ENCODE assay signal across 8 cellular contexts in the genomic region with DNA sequence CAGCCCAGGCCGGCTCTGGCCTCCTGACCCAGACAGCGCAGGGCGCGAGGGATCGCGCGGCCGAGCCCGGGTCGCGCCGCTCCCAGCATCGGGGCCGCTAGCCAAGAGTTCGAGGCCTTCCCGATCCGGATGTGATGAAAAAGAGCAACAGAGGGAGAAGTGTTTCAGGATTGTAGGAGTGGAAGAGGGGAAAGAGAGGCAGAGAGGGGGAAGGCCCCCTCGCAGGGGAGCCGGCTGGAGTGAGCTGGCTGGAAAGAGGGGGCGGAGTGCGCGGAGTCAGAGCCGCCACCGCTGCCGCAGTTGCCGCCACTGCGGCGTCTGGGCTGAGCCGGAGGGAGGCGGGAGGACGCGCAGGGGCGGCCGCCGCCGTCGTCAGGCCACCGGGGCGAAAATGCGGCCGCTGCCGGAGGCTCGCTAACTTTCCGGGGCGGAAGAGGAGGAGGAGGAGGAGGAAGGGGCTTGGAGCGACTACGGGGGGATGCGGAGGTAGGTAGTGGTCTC. TPM values are rescaled to one million over a fixed set of nuclear protein-coding genes. Genes with fewer than 3 reads are reported as not detected.
DNase-seq lines count a peak whose midpoint lies in the region; ATAC-seq and TF ChIP-seq lines count a peak whose summit lies in the region.

No MANE protein-coding gene starts in this region.

- peak; percentile 3 for DNase-seq in NCI-H2227 (lab: John Stamatoyannopoulos, UW; ENCODE audit: unreplicated experiment)
- no peak for DNase-seq in NCI-H2227 treated with DMSO at 0.1 percent for 48 hours (lab: John Stamatoyannopoulos, UW)
- DNase-seq in Panc1 (ENCODE audit: low read depth, low spot score), result no peak
- DNase-seq in activated naive CD4-positive, alpha-beta T cell treated with anti-CD3 and anti-CD28 coated beads, Interleukin-2, amount 10 ng/mL, durations not matched to agents 7 days and 5 days, result peak; percentile 65
- peak; percentile 84 for DNase-seq in cardiac septum (ENCODE audit: low spot score)
- no peak for DNase-seq in NCI-H2196 treated with DMSO at 0.1 percent for 48 hours (lab: John Stamatoyannopoulos, UW; ENCODE audit: unreplicated experiment)

- H3K9me3 ChIP-seq in Panc1 (ENCODE audit: control insufficient read depth, insufficient read depth, low read depth, low read length), result no peaks in the 10 kb centered on the region

- H3K4me3 ChIP-seq in Panc1 (ENCODE audit: low read depth in 2 of 2, low read length in 2 of 2) (peak overlapping the region; percentile 59 to 81), rectal smooth muscle tissue (ENCODE audit: low read length) (peak overlapping the region; percentile 91)

- peaks cover 27% of the 10 kb centered on the region for H3K36me3 Mint-ChIP-seq in activated naive CD4-positive, alpha-beta T cell treated with anti-CD3 and anti-CD28 coated beads, Interleukin-2, amount 10 ng/mL, durations not matched to agents 7 days and 5 days

- H3K4me1 ChIP-seq in Panc1 (ENCODE audit: control insufficient read depth, insufficient read depth, low read length) (peaks cover 2% of the 10 kb centered on the region; the same call in 1 of the 2 replicates), rectal smooth muscle tissue (ENCODE audit: control insufficient read depth, insufficient read depth, low read length) (peaks cover 2% of the 10 kb centered on the region)

- H3K4me1 Mint-ChIP-seq in activated naive CD4-positive, alpha-beta T cell treated with anti-CD3 and anti-CD28 coated beads, Interleukin-2, amount 10 ng/mL, durations not matched to agents 7 days and 5 days, result peaks cover 32% of the 10 kb centered on the region

- H3K27me3 ChIP-seq in Panc1 (ENCODE audit: control insufficient read depth, insufficient read depth, low read length) (no peaks in the 10 kb centered on the region), rectal smooth muscle tissue (ENCODE audit: control insufficient read depth, insufficient read depth, low read length) (no peaks in the 10 kb centered on the region)

- CTCF ChIA-PET in Panc1 (lab: Charles Lee), result no interaction called here
- CTCF ChIA-PET in activated naive CD4-positive, alpha-beta T cell treated with anti-CD3 and anti-CD28 coated beads, Interleukin-2, amount 10 ng/mL, durations not matched to agents 7 days and 5 days (lab: Charles Lee), result interaction anchor here (1.5 kb wide), 1 partner anchor 57 kb away, joined by 4 read pairs; no protein-coding TSS in a partner anchor

- no peaks in the 10 kb centered on the region for H3K9me3 Mint-ChIP-seq in activated naive CD4-positive, alpha-beta T cell treated with anti-CD3 and anti-CD28 coated beads, Interleukin-2, amount 10 ng/mL, durations not matched to agents 7 days and 5 days

- intact Hi-C loops in Panc1 (cut with micrococcal nuclease; ENCODE audit: unreplicated experiment) (no loop called here), cardiac septum (cut with DNase I) (loop anchor here (5.0 to 10.0 kb wide), 3 partner anchors 65 to 205 kb away; no protein-coding TSS in a partner anchor)

- ATAC-seq in HG02970 (IDR thresholded peaks at IDR 0.05; ENCODE audit: low FRiP score, unreplicated experiment), result peak; percentile 41
- peak; percentile 89 for ATAC-seq in Panc1

- H3K27ac Mint-ChIP-seq in activated naive CD4-positive, alpha-beta T cell treated with anti-CD3 and anti-CD28 coated beads, Interleukin-2, amount 10 ng/mL, durations not matched to agents 7 days and 5 days, result peak overlapping the region; percentile 99

- TF ChIP-seq CTCF in Panc1 (IDR thresholded peaks at IDR 0.05), result no peak

- H3K4me3 Mint-ChIP-seq in activated naive CD4-positive, alpha-beta T cell treated with anti-CD3 and anti-CD28 coated beads, Interleukin-2, amount 10 ng/mL, durations not matched to agents 7 days and 5 days, result peak overlapping the region; percentile 99

- peak overlapping the region; percentile 25 for H3K9ac ChIP-seq in rectal smooth muscle tissue (ENCODE audit: low read length)

- BruUV-seq in Panc1 (replicated peaks; lab: Mats Ljungman, UMichigan), result no TSS peak

- no peaks in the 10 kb centered on the region for H3K27me3 Mint-ChIP-seq in activated naive CD4-positive, alpha-beta T cell treated with anti-CD3 and anti-CD28 coated beads, Interleukin-2, amount 10 ng/mL, durations not matched to agents 7 days and 5 days

- H3K36me3 ChIP-seq in Panc1 (ENCODE audit: control insufficient read depth, insufficient read depth, low read length) (no peaks in the 10 kb centered on the region), rectal smooth muscle tissue (ENCODE audit: control insufficient read depth, insufficient read depth, low read length) (no peaks in the 10 kb centered on the region)

- POLR2A ChIA-PET in Panc1 (lab: Charles Lee), result interaction anchor here (0.6 kb wide), 1 partner anchor 841 kb away, joined by 8 read pairs; no protein-coding TSS in a partner anchor

- in situ Hi-C loops in Panc1 (cut with HindIII; ENCODE audit: low pct_unique_long_range_greater_than_20kb, low sequenced_read_pairs), result no loop called here

- peak overlapping the region; percentile 59; the same call in 1 of the 2 replicates for H3K27ac ChIP-seq in Panc1 (ENCODE audit: low read length)
- peak overlapping the region; percentile 79 for H3K27ac ChIP-seq in rectal smooth muscle tissue (ENCODE audit: low read depth, low read length)

RNA-seq across cellular contexts. Expression of a gene that starts 0.3 kb away (rescaled TPM):
- 7.3 TPM for total RNA-seq in Panc1 (2021; ENCODE audit: unreplicated experiment)
- 5.6 TPM for polyA plus RNA-seq in Panc1 (2012; ENCODE audit: insufficient read length)
- 49.8 TPM for total RNA-seq in cardiac septum

Comparison
In these comparisons a context has a peak if more than half of its experiments do, and no peak if none do; other contexts are left out.
1. DNase-seq: peak in NCI-H2227 (single experiment), activated naive CD4-positive, alpha-beta T cell treated with anti-CD3 and anti-CD28 coated beads, Interleukin-2, amount 10 ng/mL, durations not matched to agents 7 days and 5 days (single experiment) and cardiac septum (single experiment); none in NCI-H2227 treated with DMSO at 0.1 percent for 48 hours (single experiment), Panc1 (single experiment) and NCI-H2196 treated with DMSO at 0.1 percent for 48 hours (single experiment).